Comparison of ENCODE assay signal across 8 cellular contexts in genomic region chr22:30287626-30288413, GRCh38. TPM values are rescaled to one million over a fixed set of nuclear protein-coding genes. Genes with fewer than 3 reads are reported as not detected.
DNase-seq lines count a peak whose midpoint lies in the region; ATAC-seq and TF ChIP-seq lines count a peak whose summit lies in the region.

No MANE protein-coding gene starts in this region.

- H3K9ac ChIP-seq in Loucy (ENCODE audit: low read depth, low read length, poor library complexity, severe bottlenecking): peak overlapping the region; percentile 74

- peaks cover 33% of the 10 kb centered on the region for H3K4me1 Mint-ChIP-seq in T-helper 17 cell

- TF ChIP-seq POLR2A in transverse colon (IDR thresholded peaks at IDR 0.05): peak; percentile 15

- 0 out of 2 replicates have a peak, but pooled peaks cover 8% of the 10 kb centered on the region for H3F3A ChIP-seq in Loucy (ENCODE audit: low read depth)

- TF ChIP-seq CTCF in Loucy (conservative IDR thresholded peaks at IDR 0.05; ENCODE audit: low read length): peak; percentile 91
- peak; percentile 82 for TF ChIP-seq CTCF in left ventricle myocardium inferior (IDR thresholded peaks at IDR 0.05; ENCODE audit: borderline replicate concordance)
- TF ChIP-seq CTCF in transverse colon (IDR thresholded peaks at IDR 0.05): peak; percentile 69 to 93 (median 72)

- H3K27me3 ChIP-seq in Loucy (ENCODE audit: insufficient read depth, low read length, poor library complexity, severe bottlenecking): no peaks in the 10 kb centered on the region
- H3K27me3 ChIP-seq in left ventricle myocardium inferior (ENCODE audit: low read depth): no peaks in the 10 kb centered on the region
- no peaks in the 10 kb centered on the region for H3K27me3 ChIP-seq in transverse colon

- peak overlapping the region; percentile 24 for H3K27ac Mint-ChIP-seq in T-helper 17 cell

- no peaks in the 10 kb centered on the region for H3K9me2 ChIP-seq in Loucy (replicated peaks; ENCODE audit: low read depth, low read length)

- H3K9me3 ChIP-seq in Loucy (ENCODE audit: insufficient read depth, low read depth, low read length): no peaks in the 10 kb centered on the region
- no peaks in the 10 kb centered on the region for H3K9me3 ChIP-seq in T-helper 17 cell (ENCODE audit: control insufficient read depth, low read length, poor library complexity, severe bottlenecking)
- H3K9me3 ChIP-seq in left ventricle myocardium inferior (replicated peaks): no peaks in the 10 kb centered on the region
- H3K9me3 ChIP-seq in transverse colon: no peaks in the 10 kb centered on the region

- no peaks in the 10 kb centered on the region for H4K20me1 ChIP-seq in Loucy (ENCODE audit: insufficient read depth, low read length, poor library complexity, severe bottlenecking)

- TF ChIP-seq EP300 in transverse colon (IDR thresholded peaks at IDR 0.05; ENCODE audit: low read depth): no peak

- H3K4me3 Mint-ChIP-seq in T-helper 17 cell: peak overlapping the region; percentile 92

- H3K4me3 ChIP-seq in Loucy (ENCODE audit: low read length, poor library complexity, severe bottlenecking): peak overlapping the region; percentile 89
- H3K4me3 ChIP-seq in left ventricle myocardium inferior: peak overlapping the region; percentile 92
- H3K4me3 ChIP-seq in transverse colon: peak overlapping the region in 3 of 4 donors; percentile 76 to 81 (median 80)

- H3K36me3 Mint-ChIP-seq in T-helper 17 cell (ENCODE audit: low read depth): peaks cover 3% of the 10 kb centered on the region

- H3K36me3 ChIP-seq in Loucy (ENCODE audit: insufficient read depth, low read length): peaks cover 18% of the 10 kb centered on the region; the same call in 1 of the 2 replicates
- peaks cover 31% of the 10 kb centered on the region for H3K36me3 ChIP-seq in left ventricle myocardium inferior
- peaks cover 0 to 10% (median 3%) of the 10 kb centered on the region in 4 donors for H3K36me3 ChIP-seq in transverse colon

- H3K4me1 ChIP-seq in Loucy (ENCODE audit: insufficient read depth, low read length, poor library complexity, severe bottlenecking): peaks cover 41% of the 10 kb centered on the region
- H3K4me1 ChIP-seq in left ventricle myocardium inferior: peaks cover 54% of the 10 kb centered on the region
- peaks cover 27 to 41% (median 34%) of the 10 kb centered on the region in 4 donors for H3K4me1 ChIP-seq in transverse colon

- H3K79me2 ChIP-seq in Loucy (ENCODE audit: insufficient read depth, low read length): peaks cover 9% of the 10 kb centered on the region

- in situ Hi-C loops in G401 (cut with HindIII; ENCODE audit: low sequenced_read_pairs): loop anchor here (5.0 kb wide), 1 partner anchor 104 kb away; no protein-coding TSS in a partner anchor
- in situ Hi-C loops in transverse colon (cut with MboI; ENCODE audit: low pct_ligation_motif_present in 1 of 4, low pct_unique_long_range_greater_than_20kb in 1 of 4, low sequenced_read_pairs in 3 of 4): loop anchor here in 2 of 4 donors (10.0 to 25.0 kb wide), 2 partner anchors 97 to 99 kb away; partner anchors contain the start of genes RNF215 (in 2 of the 2) and SEC14L2 (in 1 of the 2)

- DNase-seq in G401 (ENCODE audit: low spot score) (peak; percentile 80), T-helper 17 cell (peak; percentile 67 to 86 (median 74)), left ventricle myocardium inferior (peak; percentile 88), posterior vena cava (ENCODE audit: low spot score) (peak; percentile 95), transverse colon (peak; percentile 90)

- peak overlapping the region; percentile 93 for H3K4me2 ChIP-seq in Loucy (ENCODE audit: low read depth, low read length, poor library complexity, severe bottlenecking)

- ATAC-seq in T-helper 17 cell: peak; percentile 57
- ATAC-seq in GM19467 (IDR thresholded peaks at IDR 0.05; ENCODE audit: unreplicated experiment): no peak

- 12% methylated on average over 5 of the region's 5 CpGs; no CpG with 5 or more reads in 1 of the 2 donors for WGBS in transverse colon (ENCODE audit: low coverage in 1 of 2), 2 donors

- H2AFZ ChIP-seq in Loucy (ENCODE audit: low read length): no peak overlapping the region

- no peaks in the 10 kb centered on the region for H3K27me3 Mint-ChIP-seq in T-helper 17 cell

- peak overlapping the region; percentile 38 for H3K27ac ChIP-seq in angular gyrus (ENCODE audit: low read depth, low read length)
- peak overlapping the region; percentile 96 for H3K27ac ChIP-seq in left ventricle myocardium inferior (replicated peaks)
- H3K27ac ChIP-seq in transverse colon: peak overlapping the region; percentile 89 to 93 (median 90)

- intact Hi-C loops in left ventricle myocardium inferior (cut with micrococcal nuclease) (no loop called here), posterior vena cava (cut with DNase I) (loop anchor here in 1 of 2 donors (2.0 kb wide), 1 partner anchor 21 kb away; the partner anchor contains the start of gene OSM), transverse colon (cut with DNase I; ENCODE audit: low total_unique reads) (loop anchor here (1.0 to 2.0 kb wide), 3 partner anchors 39 to 99 kb away; partner anchors contain the start of genes CCDC157, RNF215, SF3A1 and TBC1D10A)

RNA-seq across cellular contexts. Expression of gene CASTOR1, which starts 1.5 kb away (rescaled TPM):
- 9.8 and 11.3 TPM in 2 replicates for total RNA-seq in G401 (2014; rRNA removed; shearing (Covaris generic))
- total RNA-seq in T-helper 17 cell (10 to 100 TPM; 10.6 to 12.4 TPM), left ventricle myocardium inferior (6.5 TPM), posterior vena cava (10 to 100 TPM in 1 of 2 donors, 1 to 10 TPM in 1; 9.8 to 14.3 TPM), transverse colon (1 to 10 TPM in 2 of 4 donors, not detected in 2; 5.6 to 6.8 TPM)

RNA-seq across cellular contexts. Expression of gene OSM, which starts 21.2 kb away (rescaled TPM):
- not detected in 2 replicates for total RNA-seq in G401 (2014; rRNA removed; shearing (Covaris generic))
- total RNA-seq in T-helper 17 cell (10 to 100 TPM; 29.1 to 35.2 TPM), left ventricle myocardium inferior (not detected), posterior vena cava (1 to 10 TPM; 1.0 to 2.0 TPM), transverse colon (not detected)

RNA-seq across cellular contexts. Expression of gene TBC1D10A, which starts 38.9 kb away (rescaled TPM):
- 12.8 and 31.0 TPM in 2 replicates for total RNA-seq in G401 (2014; rRNA removed; shearing (Covaris generic))
- 10 to 100 TPM; 46.9 to 63.1 TPM for total RNA-seq in T-helper 17 cell
- 5.8 TPM for total RNA-seq in left ventricle myocardium inferior
- total RNA-seq in posterior vena cava: 10 to 100 TPM; 20.5 to 20.7 TPM
- total RNA-seq in transverse colon: 10 to 100 TPM; 27.9 to 72.2 (median 45.7) TPM

RNA-seq across cellular contexts. Expression of gene LIF, which starts 41.3 kb away (rescaled TPM):
- total RNA-seq in G401 (2014; rRNA removed; shearing (Covaris generic)): 24.5 and 36.5 TPM in 2 replicates
- total RNA-seq in T-helper 17 cell: 1 to 10 TPM; 1.8 to 5.3 TPM
- total RNA-seq in left ventricle myocardium inferior: 0.16 TPM
- 1 to 10 TPM; 2.6 to 8.1 TPM for total RNA-seq in posterior vena cava
- 1 to 10 TPM; 4.0 to 5.2 (median 4.4) TPM for total RNA-seq in transverse colon

Comparison
In these comparisons a context has a peak if more than half of its experiments do, and no peak if none do; other contexts are left out.
1. H3K27ac ChIP-seq: peak in every context shown above with its lines; median percentile 96 in left ventricle myocardium inferior; 90 in transverse colon; 38 in angular gyrus.
2. RNA of gene OSM, which starts 21.2 kb away (total RNA-seq): 29.1 to 35.2 TPM in T-helper 17 cell; 1.0 to 2.0 TPM in posterior vena cava, not detected in left ventricle myocardium inferior (single experiment), not detected in G401 and not detected in transverse colon; every median in the first group is over 4 times any median in the second.
3. Peak in every context shown above with its lines, with median percentiles within 50 percentile points of each other: DNase-seq, H3K4me3 ChIP-seq and CTCF ChIP-seq.